12 cellular contexts compared by ENCODE assay signal in the genomic region with DNA sequence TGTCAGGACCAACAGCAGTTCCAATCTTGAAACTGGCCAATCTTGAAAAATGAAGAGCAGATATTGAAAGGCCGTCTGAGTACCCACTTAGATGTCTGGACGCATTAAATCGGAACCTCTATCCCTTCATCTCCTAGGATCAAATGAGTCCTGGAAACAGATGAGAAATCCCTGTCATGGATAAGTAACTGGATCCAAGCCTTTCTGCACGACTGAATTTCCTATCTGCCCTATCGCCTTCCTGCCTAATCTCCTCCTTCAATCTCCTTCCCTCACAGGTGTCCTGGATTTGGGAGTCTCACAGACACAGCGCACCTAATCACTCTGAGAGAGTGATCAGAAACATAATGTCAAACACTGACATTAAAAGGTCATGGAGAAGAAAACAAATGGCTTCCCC.
DNase-seq lines count a peak whose midpoint lies in the region; TF ChIP-seq lines count a peak whose summit lies in the region.
"Had no signal": no experiment of that assay in that cellular context is flagged by ENCODE, and none has a peak within 500 bp of the region (broad histone marks: within the 10 kb centered on the region; RNA-seq: fewer than 3 reads in every experiment).

No MANE protein-coding gene starts in this region.

- intact Hi-C loops in ascending aorta (cut with DNase I): no loop called here

- H3K4me3 ChIP-seq in ascending aorta: no peak overlapping the region

- TF ChIP-seq CTCF in ascending aorta (IDR thresholded peaks at IDR 0.05): no peak

- H3K27ac ChIP-seq in angular gyrus (ENCODE audit: low read depth, low read length) (peak overlapping the region; percentile 77), ascending aorta (no peak overlapping the region)
- H3K27ac ChIP-seq: C4-2B had no signal

- H3K4me1 ChIP-seq in ascending aorta: no peaks in the 10 kb centered on the region
- H3K4me1 ChIP-seq: Caco-2 had no signal

- DNase-seq in SK-N-DZ (ENCODE audit: low spot score): peak; percentile 57
- peak; percentile 14 for DNase-seq in left kidney (ENCODE audit: low read depth, low spot score)
- no peak for DNase-seq in nucleus accumbens (lab: John Stamatoyannopoulos, UW)
- no peak for DNase-seq in ascending aorta (ENCODE audit: low spot score in 2 of 2)
- DNase-seq in hepatic stellate cell (ENCODE audit: low spot score): no peak
- DNase-seq: ACHN; AML-193; Caco-2; CD4-positive, alpha-beta T cell; H9 had no signal

- H3K27me3 ChIP-seq in ascending aorta: no peaks in the 10 kb centered on the region

- H3K9me3 ChIP-seq in ascending aorta: no peaks in the 10 kb centered on the region
- H3K9me3 ChIP-seq: Caco-2 had no signal

- no peaks in the 10 kb centered on the region for H3K36me3 ChIP-seq in ascending aorta

Comparison
In these comparisons a context has a peak if more than half of its experiments do, and no peak if none do; other contexts are left out.
1. DNase-seq: peak in SK-N-DZ (single experiment) and left kidney (single experiment); none in nucleus accumbens (0 of 56), ascending aorta (0 of 2) and hepatic stellate cell (single experiment).